In genomic region chr4:6763330-6763851, GRCh38 we compare ENCODE assay signal across 1 cellular context.
TF ChIP-seq lines count a peak whose summit lies in the region.

No MANE protein-coding gene starts in this region.

TF ChIP-seq in K562, 482 proteins besides CTCF, POLR2A, EP300 and RAD21 (continued from another document and continues in another):
- TF ChIP-seq ATF3 (IDR thresholded peaks at IDR 0.05), result peak; percentile 82
- TF ChIP-seq ATF3 (CRISPR knock-in tag; conservative IDR thresholded peaks at IDR 0.05), result no peak; the same call in 1 of the 2 replicates
- TF ChIP-seq RREB1 (CRISPR knock-in tag; IDR thresholded peaks at IDR 0.05), result no peak
- peak; percentile 48 for TF ChIP-seq ETV1 (tag; conservative IDR thresholded peaks at IDR 0.05; ENCODE audit: low read depth)
- TF ChIP-seq MLLT1 (IDR thresholded peaks at IDR 0.05), result peak in 1 of 2 experiments; percentile 54; a peak in 2 of 4 replicates
- TF ChIP-seq ZNF263 (CRISPR knock-in tag; IDR thresholded peaks at IDR 0.05; ENCODE audit: borderline replicate concordance), result peak; percentile 43; the same call in 1 of the 2 replicates
- 0 out of 2 replicates have a peak, but pooled peaks have one; percentile 61 for TF ChIP-seq TOE1 (IDR thresholded peaks at IDR 0.05; ENCODE audit: borderline replicate concordance)
- no peak for TF ChIP-seq TOE1 (CRISPR knock-in tag; IDR thresholded peaks at IDR 0.05; ENCODE audit: borderline replicate concordance, low read depth)
- TF ChIP-seq PCBP2 (IDR thresholded peaks at IDR 0.05; ENCODE audit: low read depth, low read length, poor library complexity, severe bottlenecking), result no peak
- TF ChIP-seq TEAD2 (tag; IDR thresholded peaks at IDR 0.05), result no peak
- TF ChIP-seq RFX7 (CRISPR knock-in tag; IDR thresholded peaks at IDR 0.05), result no peak
- TF ChIP-seq IRF9 (tag; IDR thresholded peaks at IDR 0.05), result no peak
- no peak for TF ChIP-seq ARID3A (IDR thresholded peaks at IDR 0.05; ENCODE audit: borderline replicate concordance, low read depth, low read length)
- 0 out of 2 replicates have a peak, but pooled peaks have one; percentile 27 for TF ChIP-seq BHLHE40 (IDR thresholded peaks at IDR 0.05; ENCODE audit: low read length)
- peak; percentile 50 for TF ChIP-seq CXXC5 (CRISPR knock-in tag; IDR thresholded peaks at IDR 0.05)
- peak; percentile 34; the same call in 1 of the 2 replicates for TF ChIP-seq SMC3 (conservative IDR thresholded peaks at IDR 0.05; ENCODE audit: insufficient read depth, low read depth, low read length)
- peak in 1 of 2 experiments; percentile 25; a peak in 1 of 4 replicates for TF ChIP-seq TEAD1 (CRISPR knock-in tag; IDR thresholded peaks at IDR 0.05)
- TF ChIP-seq ZBTB49 (CRISPR knock-in tag; IDR thresholded peaks at IDR 0.05; ENCODE audit: borderline replicate concordance), result no peak
- no peak for TF ChIP-seq KDM5B (IDR thresholded peaks at IDR 0.05; ENCODE audit: insufficient replicate concordance, low read depth, low read length)
- TF ChIP-seq AFF1 (IDR thresholded peaks at IDR 0.05; ENCODE audit: low read depth in 1 of 2, partially characterized antibody in 2 of 2), result peak in 1 of 2 experiments; percentile 30
- peak; percentile 26; the same call in 1 of the 2 replicates for TF ChIP-seq BCOR (IDR thresholded peaks at IDR 0.05)
- TF ChIP-seq MAX (CRISPR knock-in tag; IDR thresholded peaks at IDR 0.05), result peak; percentile 68
- peak; percentile 91 for TF ChIP-seq L3MBTL2 (IDR thresholded peaks at IDR 0.05)
- TF ChIP-seq CBX1 (IDR thresholded peaks at IDR 0.05; ENCODE audit: low read depth), result no peak
- TF ChIP-seq BCL6 (CRISPR knock-in tag; IDR thresholded peaks at IDR 0.05), result no peak
- peak in 1 of 2 experiments; percentile 15; a peak in 1 of 4 replicates for TF ChIP-seq NRF1 (conservative IDR thresholded peaks at IDR 0.05 in 1 of 2, IDR thresholded peaks at IDR 0.05 in 1 of 2)
- TF ChIP-seq ZSCAN29 (IDR thresholded peaks at IDR 0.05), result no peak
- TF ChIP-seq CC2D1A (IDR thresholded peaks at IDR 0.05), result 0 out of 2 replicates have a peak, but pooled peaks have one; percentile 62
- TF ChIP-seq ARID1B (IDR thresholded peaks at IDR 0.05), result no peak
- peak; percentile 57; the same call in 1 of the 2 replicates for TF ChIP-seq NKRF (IDR thresholded peaks at IDR 0.05; ENCODE audit: borderline replicate concordance)
